In genomic region chr9:35510745-35511428, GRCh38 we compare ENCODE assay signal across 8 cellular contexts. TPM values are rescaled to one million over a fixed set of nuclear protein-coding genes. Genes with fewer than 3 reads are reported as not detected.
A peak's percentile ranks its signal among the peaks of the same experiment; 100 is the strongest.
DNase-seq lines count a peak whose midpoint lies in the region; ATAC-seq and TF ChIP-seq lines count a peak whose summit lies in the region.

No MANE protein-coding gene starts in this region.

- DNase-seq in MG63 (peak; percentile 99), lung microvascular endothelial cell (ENCODE audit: low read depth in 2 of 2) (peak; percentile 70 to 85), upper lobe of right lung (no peak), T-helper 9 cell (no peak), anterior cingulate cortex (lab: John Stamatoyannopoulos, UW) (no peak)
- no peak for DNase-seq in activated naive CD4-positive, alpha-beta T cell treated with anti-CD3 and anti-CD28 coated beads, Interleukin-2, amount 50 U/mL, for 72 hours (ENCODE audit: low spot score in 2 of 2)
- DNase-seq in activated naive CD4-positive, alpha-beta T cell treated with anti-CD3 and anti-CD28 coated beads for 36 hours: no peak

- no peaks in the 10 kb centered on the region for H3K36me3 Mint-ChIP-seq in activated naive CD4-positive, alpha-beta T cell treated with anti-CD3 and anti-CD28 coated beads, Interleukin-2, amount 50 U/mL, for 72 hours
- H3K36me3 Mint-ChIP-seq in activated naive CD4-positive, alpha-beta T cell treated with anti-CD3 and anti-CD28 coated beads for 36 hours (ENCODE audit: low read depth): no peaks in the 10 kb centered on the region

- peaks cover 32% of the 10 kb centered on the region for H3K9me3 ChIP-seq in MG63
- no peaks in the 10 kb centered on the region for H3K9me3 ChIP-seq in duodenal mucosa (ENCODE audit: control insufficient read depth in 1 of 2, low read length in 2 of 2)
- no peaks in the 10 kb centered on the region for H3K9me3 ChIP-seq in upper lobe of right lung

- H3K4me3 Mint-ChIP-seq in activated naive CD4-positive, alpha-beta T cell treated with anti-CD3 and anti-CD28 coated beads for 36 hours: no peak overlapping the region

- H3K27me3 ChIP-seq in MG63: no peaks in the 10 kb centered on the region
- H3K27me3 ChIP-seq in duodenal mucosa (ENCODE audit: control insufficient read depth in 1 of 2, insufficient read depth in 2 of 2, low read length in 2 of 2): no peaks in the 10 kb centered on the region
- no peaks in the 10 kb centered on the region for H3K27me3 ChIP-seq in upper lobe of right lung

- H3K4me3 ChIP-seq in MG63: no peak overlapping the region
- no peak overlapping the region for H3K4me3 ChIP-seq in duodenal mucosa (ENCODE audit: low read depth in 1 of 2, low read length in 2 of 2)
- no peak overlapping the region for H3K4me3 ChIP-seq in upper lobe of right lung

- no peaks in the 10 kb centered on the region for H3K27me3 Mint-ChIP-seq in activated naive CD4-positive, alpha-beta T cell treated with anti-CD3 and anti-CD28 coated beads for 36 hours (ENCODE audit: low read depth)

- no peaks in the 10 kb centered on the region for H3K9me3 Mint-ChIP-seq in activated naive CD4-positive, alpha-beta T cell treated with anti-CD3 and anti-CD28 coated beads, Interleukin-2, amount 50 U/mL, for 72 hours
- no peaks in the 10 kb centered on the region for H3K9me3 Mint-ChIP-seq in activated naive CD4-positive, alpha-beta T cell treated with anti-CD3 and anti-CD28 coated beads for 36 hours

- no peaks in the 10 kb centered on the region for H3K4me1 Mint-ChIP-seq in activated naive CD4-positive, alpha-beta T cell treated with anti-CD3 and anti-CD28 coated beads for 36 hours (ENCODE audit: low read depth)

- CTCF ChIA-PET in activated naive CD4-positive, alpha-beta T cell treated with anti-CD3 and anti-CD28 coated beads for 36 hours (lab: Charles Lee): interaction anchor here (0.5 to 1.5 kb wide), 3 partner anchors 10 to 563 kb away, joined by 3 to 6 read pairs (median 3); no protein-coding TSS in a partner anchor

- ATAC-seq in upper lobe of right lung: peak; percentile 93
- ATAC-seq in activated naive CD4-positive, alpha-beta T cell treated with anti-CD3 and anti-CD28 coated beads, Interleukin-2, amount 50 U/mL, for 72 hours: no peak

- H3K36me3 ChIP-seq in MG63 (peaks cover 69% of the 10 kb centered on the region), duodenal mucosa (ENCODE audit: control insufficient read depth in 1 of 2, insufficient read depth in 2 of 2, low read length in 2 of 2) (no peaks in the 10 kb centered on the region), upper lobe of right lung (no peaks in the 10 kb centered on the region)

- TF ChIP-seq CTCF in upper lobe of right lung (IDR thresholded peaks at IDR 0.05): peak; percentile 38

- intact Hi-C loops in upper lobe of right lung (cut with DNase I): no loop called here
- intact Hi-C loops in activated naive CD4-positive, alpha-beta T cell treated with anti-CD3 and anti-CD28 coated beads for 36 hours (cut with micrococcal nuclease): no loop called here

- H3K27ac ChIP-seq in duodenal mucosa (ENCODE audit: low read depth, low read length) (peak overlapping the region; percentile 59), upper lobe of right lung (peak overlapping the region; percentile 65)

- peaks cover 10 to 13% of the 10 kb centered on the region in 2 donors for H3K4me1 ChIP-seq in duodenal mucosa (ENCODE audit: control insufficient read depth in 1 of 2, insufficient read depth in 2 of 2, low read length in 2 of 2)
- peaks cover 18% of the 10 kb centered on the region for H3K4me1 ChIP-seq in upper lobe of right lung

- peak overlapping the region in 1 of 2 donors; percentile 28 for H3K9ac ChIP-seq in duodenal mucosa (ENCODE audit: low read depth in 1 of 2, low read length in 2 of 2)

- H3K27ac Mint-ChIP-seq in activated naive CD4-positive, alpha-beta T cell treated with anti-CD3 and anti-CD28 coated beads, Interleukin-2, amount 50 U/mL, for 72 hours: no peak overlapping the region
- H3K27ac Mint-ChIP-seq in activated naive CD4-positive, alpha-beta T cell treated with anti-CD3 and anti-CD28 coated beads for 36 hours: no peak overlapping the region

RNA-seq across cellular contexts. Expression of gene RUSC2, which starts 21.0 kb away (rescaled TPM):
- 27.2 and 40.5 TPM in 2 replicates for total RNA-seq in MG63 (2014; rRNA removed; shearing (Covaris generic); ENCODE audit: low replicate concordance)
- 7.8 and 10.9 TPM in 2 replicates for total RNA-seq in lung microvascular endothelial cell
- total RNA-seq in upper lobe of right lung: 31.5 TPM
- 1 to 10 TPM; 5.1 to 10.0 TPM for total RNA-seq in activated naive CD4-positive, alpha-beta T cell treated with anti-CD3 and anti-CD28 coated beads, Interleukin-2, amount 50 U/mL, for 72 hours
- 1 to 10 TPM; 4.0 to 5.1 TPM for total RNA-seq in activated naive CD4-positive, alpha-beta T cell treated with anti-CD3 and anti-CD28 coated beads for 36 hours

Comparison
In these comparisons a context has a peak if more than half of its experiments do, and no peak if none do; other contexts are left out.
1. DNase-seq: peak in MG63 (single experiment) and lung microvascular endothelial cell (2 of 2); none in upper lobe of right lung (single experiment), activated naive CD4-positive, alpha-beta T cell treated with anti-CD3 and anti-CD28 coated beads, Interleukin-2, amount 50 U/mL, for 72 hours (0 of 2), T-helper 9 cell (single experiment), anterior cingulate cortex (0 of 58) and activated naive CD4-positive, alpha-beta T cell treated with anti-CD3 and anti-CD28 coated beads for 36 hours (single experiment).